ENCODE assay signal across 9 cellular contexts in the genomic region with DNA sequence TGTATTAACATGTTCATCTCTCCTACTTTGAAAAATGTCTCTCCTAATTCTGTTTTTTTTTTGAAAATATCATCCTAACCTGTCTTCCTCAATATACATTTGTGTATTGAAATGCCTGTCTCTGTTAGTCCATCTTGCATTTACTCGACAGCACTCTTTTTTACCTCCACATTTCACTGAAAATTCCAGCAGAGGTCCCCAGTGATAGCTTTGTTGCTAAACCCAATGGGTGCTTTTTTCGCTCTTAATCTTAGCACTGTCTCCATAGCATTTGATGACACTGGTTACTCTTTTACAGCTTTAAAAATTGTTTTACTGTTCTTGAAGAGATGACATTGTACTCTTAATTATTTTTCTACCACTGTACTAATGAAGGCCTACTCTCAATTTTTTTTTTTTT. TPM values are rescaled to one million over a fixed set of nuclear protein-coding genes. Genes with fewer than 3 reads are reported as not detected.
A peak's percentile ranks its signal among the peaks of the same experiment; 100 is the strongest.
DNase-seq lines count a peak whose midpoint lies in the region; ATAC-seq and TF ChIP-seq lines count a peak whose summit lies in the region.
"Had no signal": no experiment of that assay in that cellular context is flagged by ENCODE, and none has a peak within 500 bp of the region (broad histone marks: within the 10 kb centered on the region; RNA-seq: fewer than 3 reads in every experiment).

No MANE protein-coding gene starts in this region.

- no peaks in the 10 kb centered on the region for H3K36me3 ChIP-seq in DND-41 (ENCODE audit: insufficient read depth, low read length)
- H3K36me3 ChIP-seq: upper lobe of left lung had no signal

- in situ Hi-C loops in KBM-7 (cut with MboI; ENCODE audit: low pct_unique_long_range_greater_than_20kb, low sequenced_read_pairs): no loop called here
- in situ Hi-C loops in astrocyte of the spinal cord (cut with HindIII; ENCODE audit: low sequenced_read_pairs): no loop called here

- H3K79me2 ChIP-seq in DND-41 (ENCODE audit: insufficient read depth, low read length): peaks cover 20% of the 10 kb centered on the region; the same call in 1 of the 2 replicates

- no peak overlapping the region for H2AFZ ChIP-seq in DND-41 (ENCODE audit: low read depth, low read length)

- TF ChIP-seq CTCF in DND-41 (IDR thresholded peaks at IDR 0.05; ENCODE audit: borderline replicate concordance, extremely low read depth, low read length, poor library complexity, severe bottlenecking): peak; percentile 31
- TF ChIP-seq CTCF in astrocyte of the spinal cord (IDR thresholded peaks at IDR 0.05; ENCODE audit: low read depth, low read length): peak; percentile 58
- TF ChIP-seq CTCF in nephron progenitor cell (IDR thresholded peaks at IDR 0.05): no peak
- TF ChIP-seq CTCF in lower leg skin (IDR thresholded peaks at IDR 0.05): no peak

- no peaks in the 10 kb centered on the region for H3K36me3 Mint-ChIP-seq in nephron progenitor cell (ENCODE audit: low read depth)
- no peaks in the 10 kb centered on the region for H3K36me3 Mint-ChIP-seq in T-helper 2 cell treated with Interferon-gamma antibody and Interleukin-4, amounts not matched to agents 5 μg/mL and 100 μg/mL, for 36 hours (ENCODE audit: low read depth)

- DNase-seq in DND-41: no peak
- peak; percentile 48 for DNase-seq in KBM-7
- peak; percentile 66 for DNase-seq in astrocyte of the spinal cord (ENCODE audit: low read depth, low spot score)
- peak; percentile 58 to 70 for DNase-seq in lung microvascular endothelial cell (ENCODE audit: low read depth in 2 of 2)
- no peak for DNase-seq in nephron progenitor cell
- no peak for DNase-seq in lower leg skin (ENCODE audit: low spot score in 2 of 2)
- DNase-seq in T-helper 2 cell treated with Interferon-gamma antibody and Interleukin-4, amounts not matched to agents 5 μg/mL and 100 μg/mL, for 36 hours (ENCODE audit: low spot score): no peak
- DNase-seq: upper lobe of left lung had no signal

- no peak overlapping the region for H3K4me2 ChIP-seq in DND-41 (ENCODE audit: insufficient read depth, low read length)

- intact Hi-C loops in lower leg skin (cut with DNase I; ENCODE audit: low total_unique reads): no loop called here

- TF ChIP-seq POLR2A in lower leg skin (IDR thresholded peaks at IDR 0.05): no peak

- no peaks in the 10 kb centered on the region for H3K9me3 ChIP-seq in DND-41 (ENCODE audit: insufficient read depth, low read length, severe bottlenecking)
- H3K9me3 ChIP-seq: upper lobe of left lung had no signal

- no peaks in the 10 kb centered on the region for H3K27me3 Mint-ChIP-seq in nephron progenitor cell (ENCODE audit: low read depth, poor library complexity)
- H3K27me3 Mint-ChIP-seq in T-helper 2 cell treated with Interferon-gamma antibody and Interleukin-4, amounts not matched to agents 5 μg/mL and 100 μg/mL, for 36 hours (ENCODE audit: low read depth): no peaks in the 10 kb centered on the region

- no peak overlapping the region for H3K4me3 Mint-ChIP-seq in nephron progenitor cell
- H3K4me3 Mint-ChIP-seq in T-helper 2 cell treated with Interferon-gamma antibody and Interleukin-4, amounts not matched to agents 5 μg/mL and 100 μg/mL, for 36 hours: no peak overlapping the region

- WGBS in lower leg skin, 2 donors: 75 to 82% methylated on average over 2 of the region's 2 CpGs

- H3K27ac ChIP-seq in DND-41 (ENCODE audit: low read length): no peak overlapping the region
- H3K27ac ChIP-seq: upper lobe of left lung had no signal

- H3K9me3 Mint-ChIP-seq in nephron progenitor cell: no peaks in the 10 kb centered on the region
- no peaks in the 10 kb centered on the region for H3K9me3 Mint-ChIP-seq in T-helper 2 cell treated with Interferon-gamma antibody and Interleukin-4, amounts not matched to agents 5 μg/mL and 100 μg/mL, for 36 hours

- no peak overlapping the region for H3K27ac Mint-ChIP-seq in nephron progenitor cell
- H3K27ac Mint-ChIP-seq in T-helper 2 cell treated with Interferon-gamma antibody and Interleukin-4, amounts not matched to agents 5 μg/mL and 100 μg/mL, for 36 hours: no peak overlapping the region

- H3K4me1 Mint-ChIP-seq in nephron progenitor cell: peaks cover 5% of the 10 kb centered on the region
- H3K4me1 Mint-ChIP-seq in T-helper 2 cell treated with Interferon-gamma antibody and Interleukin-4, amounts not matched to agents 5 μg/mL and 100 μg/mL, for 36 hours (ENCODE audit: low read depth): peaks cover 7% of the 10 kb centered on the region

- H3K9ac ChIP-seq in DND-41 (ENCODE audit: low read depth, low read length): no peak overlapping the region

- ATAC-seq in DND-41 (ENCODE audit: insufficient read depth, low read depth): no peak
- ATAC-seq in HG03432 (IDR thresholded peaks at IDR 0.05; ENCODE audit: unreplicated experiment): no peak

- peaks cover 4% of the 10 kb centered on the region; the same call in 1 of the 2 replicates for H4K20me1 ChIP-seq in DND-41 (ENCODE audit: insufficient read depth, low read length)

- H3K4me3 ChIP-seq in DND-41 (ENCODE audit: low read depth in 1 of 2, low read length in 2 of 2) (no peak overlapping the region), astrocyte of the spinal cord (ENCODE audit: low read depth, low read length) (no peak overlapping the region), lower leg skin (ENCODE audit: low read depth, poor library complexity, severe bottlenecking) (no peak overlapping the region)
- H3K4me3 ChIP-seq: upper lobe of left lung had no signal

- no peaks in the 10 kb centered on the region for H3K27me3 ChIP-seq in DND-41 (ENCODE audit: insufficient read depth, low read length, poor library complexity)
- H3K27me3 ChIP-seq: upper lobe of left lung had no signal

- H3K4me1 ChIP-seq in DND-41 (ENCODE audit: insufficient read depth, low read length): no peaks in the 10 kb centered on the region

RNA-seq across cellular contexts. Expression of a gene that starts 10.8 kb away (rescaled TPM):
- total RNA-seq in lung microvascular endothelial cell: 79.0 and 81.1 TPM in 2 replicates
- total RNA-seq in lower leg skin: 10 to 100 TPM; 35.9 to 56.9 (median 46.9) TPM

Comparison
In these comparisons a context has a peak if more than half of its experiments do, and no peak if none do; other contexts are left out.
1. DNase-seq: peak in KBM-7 (single experiment), astrocyte of the spinal cord (single experiment) and lung microvascular endothelial cell (2 of 2); none in DND-41 (single experiment), nephron progenitor cell (single experiment), lower leg skin (0 of 2) and T-helper 2 cell treated with Interferon-gamma antibody and Interleukin-4, amounts not matched to agents 5 μg/mL and 100 μg/mL, for 36 hours (single experiment).
2. CTCF ChIP-seq: peak in DND-41 (single experiment) and astrocyte of the spinal cord (single experiment); none in nephron progenitor cell (single experiment) and lower leg skin (0 of 3).